ENCODE assay signal across 8 cellular contexts in the genomic region with DNA sequence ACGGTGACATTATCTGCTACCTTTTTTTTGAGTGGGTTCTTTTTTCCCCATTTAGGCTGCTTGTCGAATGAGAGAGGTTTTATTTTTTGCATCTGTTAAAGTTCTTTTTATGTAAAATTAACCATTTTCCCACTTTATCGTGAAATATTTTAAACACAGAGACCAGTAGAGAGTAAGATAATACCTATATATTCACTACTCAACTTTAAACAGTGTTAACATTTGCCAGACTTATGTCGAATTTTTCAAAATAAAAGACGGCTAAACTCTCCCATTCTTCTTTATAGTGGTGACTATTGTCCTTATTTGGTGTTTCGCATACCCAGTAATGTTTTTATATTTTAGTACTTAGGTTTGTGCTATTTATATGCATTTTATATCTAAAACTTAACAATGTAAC. TPM values are rescaled to one million over a fixed set of nuclear protein-coding genes. Genes with fewer than 3 reads are reported as not detected.
DNase-seq lines count a peak whose midpoint lies in the region; ATAC-seq, FAIRE-seq and TF ChIP-seq lines count a peak whose summit lies in the region.

No MANE protein-coding gene starts in this region.

- H3K23me2 ChIP-seq in H1 (ENCODE audit: low read depth, low read length): peaks cover 3% of the 10 kb centered on the region; the same call in 1 of the 2 replicates

- TF ChIP-seq CTCF in CD4-positive, alpha-beta T cell (IDR thresholded peaks at IDR 0.05): no peak
- TF ChIP-seq CTCF in H1 (IDR thresholded peaks at IDR 0.05; ENCODE audit: control extremely low read depth in 1 of 3, insufficient read depth in 1 of 3, low read depth in 1 of 3, low read length in 3 of 3) (no peak), neutrophil (IDR thresholded peaks at IDR 0.05) (no peak)

- no peak overlapping the region for H3K14ac ChIP-seq in H1 (ENCODE audit: insufficient read length)

- 62% methylated on average over 6 of the region's 6 CpGs; no CpG with 5 or more reads in 1 of the 2 experiments for WGBS in H1 (ENCODE audit: extremely low coverage in 1 of 2, insufficient coverage in 1 of 2, insufficient read length in 1 of 2, insufficient replicate concordance in 2 of 2, low coverage in 1 of 2, low lambda C conversion rate in 2 of 2, missing lambda C conversion rate in 1 of 2), 2 experiments

- no peak overlapping the region for H2AFZ ChIP-seq in H1 (ENCODE audit: low read length)

- H2AK5ac ChIP-seq in H1 (ENCODE audit: low read depth, low read length): no peak overlapping the region

- H3K9ac ChIP-seq in NT2/D1 (ENCODE audit: insufficient read length, low read depth) (peak overlapping the region; percentile 79), H1 (replicated peaks in 1 of 4; ENCODE audit: extremely low read depth in 1 of 4, low read depth in 3 of 4, low read length in 3 of 4) (peak overlapping the region in 2 of 4 experiments; percentile 55 to 91; a peak in 4 of 7 replicates)

- POLR2A ChIA-PET in CD4-positive, alpha-beta T cell (lab: Charles Lee): no interaction called here
- POLR2A ChIA-PET in H1 (lab: Charles Lee; ENCODE audit: partially characterized antibody): no interaction called here

- no peak overlapping the region for H4K91ac ChIP-seq in H1 (replicated peaks; ENCODE audit: insufficient read length, low read length)

- H2BK120ac ChIP-seq in H1 (replicated peaks; ENCODE audit: low read depth, low read length): no peak overlapping the region

- no peak overlapping the region for H3K4ac ChIP-seq in H1 (replicated peaks; ENCODE audit: insufficient read length, low read depth, low read length)

- H3K4me3 ChIP-seq in NT2/D1 (ENCODE audit: insufficient read length, low read depth) (peak overlapping the region; percentile 82), H1 (ENCODE audit: extremely low read depth in 1 of 4, insufficient read depth in 2 of 4, low read depth in 3 of 4, low read length in 4 of 4) (peak overlapping the region; percentile 76 to 100 (median 90)), neutrophil (ENCODE audit: low read depth in 1 of 2, low read length in 1 of 2) (peak overlapping the region; percentile 75 to 98)

- H3K27me3 ChIP-seq in CD4-positive, alpha-beta T cell (ENCODE audit: control insufficient read depth, insufficient read depth, low read length): no peaks in the 10 kb centered on the region
- H3K27me3 ChIP-seq in NT2/D1 (ENCODE audit: insufficient read depth, insufficient read length) (no peaks in the 10 kb centered on the region), H1 (replicated peaks in 1 of 4; ENCODE audit: control insufficient read depth in 3 of 4, extremely low read depth in 1 of 4, insufficient read depth in 3 of 4, low read length in 3 of 4) (no peaks in the 10 kb centered on the region), neutrophil (no peaks in the 10 kb centered on the region)

- no peak for ATAC-seq in CD4-positive, alpha-beta T cell (ENCODE audit: poor library complexity)

- peaks cover 4% of the 10 kb centered on the region for H3K79me1 ChIP-seq in H1 (ENCODE audit: low read depth, low read length)

- peaks cover 0 to 49% of the 10 kb centered on the region in 2 experiments; a peak in 2 of 4 replicates for H3K79me2 ChIP-seq in H1 (ENCODE audit: control insufficient read depth in 1 of 2, insufficient read depth in 2 of 2, low read length in 2 of 2)

- TF ChIP-seq RAD21 in H1 (IDR thresholded peaks at IDR 0.05 in 1 of 2, conservative IDR thresholded peaks at IDR 0.05 in 1 of 2; ENCODE audit: low read depth in 2 of 2, low read length in 2 of 2): no peak

- FAIRE-seq in H1 (lab: Jason Lieb, UNC): no peak

- peak overlapping the region; percentile 100 for H3K4me3 Mint-ChIP-seq in CD4-positive, alpha-beta T cell

- CTCF ChIA-PET in CD4-positive, alpha-beta T cell (lab: Charles Lee): no interaction called here
- CTCF ChIA-PET in H1 (lab: Charles Lee; ENCODE audit: partially characterized antibody): no interaction called here

- no peaks in the 10 kb centered on the region for H3K9me3 ChIP-seq in CD4-positive, alpha-beta T cell (ENCODE audit: control insufficient read depth, low read length)
- H3K9me3 ChIP-seq in NT2/D1 (ENCODE audit: insufficient read depth, low read length) (no peaks in the 10 kb centered on the region; the same call in 1 of the 2 replicates), H1 (ENCODE audit: insufficient read depth in 2 of 2, low read depth in 1 of 2, low read length in 1 of 2) (no peaks in the 10 kb centered on the region), neutrophil (no peaks in the 10 kb centered on the region)

- no peaks in the 10 kb centered on the region for H4K20me1 ChIP-seq in H1 (replicated peaks in 1 of 2; ENCODE audit: control insufficient read depth in 1 of 2, insufficient read depth in 2 of 2, low read length in 2 of 2)

- TF ChIP-seq EP300 in H1 (IDR thresholded peaks at IDR 0.05; ENCODE audit: borderline replicate concordance in 1 of 2, low read depth in 2 of 2, low read length in 2 of 2): no peak

- no peak overlapping the region for H2BK15ac ChIP-seq in H1 (ENCODE audit: low read length)

- peaks cover 41% of the 10 kb centered on the region for H3K36me3 Mint-ChIP-seq in CD4-positive, alpha-beta T cell (ENCODE audit: low read depth)

- H3K18ac ChIP-seq in H1 (ENCODE audit: extremely low read depth, low read length): no peak overlapping the region

- H4K5ac ChIP-seq in H1 (ENCODE audit: insufficient read length, low read depth, low read length): no peak overlapping the region

- H3K4me1 Mint-ChIP-seq in CD4-positive, alpha-beta T cell (ENCODE audit: low read depth): peaks cover 58% of the 10 kb centered on the region

- no peaks in the 10 kb centered on the region for H3K27me3 Mint-ChIP-seq in CD4-positive, alpha-beta T cell

- H2BK20ac ChIP-seq in H1 (ENCODE audit: low read length): no peak overlapping the region

- H3K27ac ChIP-seq in CD4-positive, alpha-beta T cell (ENCODE audit: low read depth, low read length): peak overlapping the region; percentile 85
- H3K27ac ChIP-seq in H1 (ENCODE audit: low read depth, low read length) (no peak overlapping the region), neutrophil (peak overlapping the region; percentile 85)

- H3K27ac Mint-ChIP-seq in CD4-positive, alpha-beta T cell: peak overlapping the region; percentile 89

- no peak for DNase-seq in CD4-positive, alpha-beta T cell
- no peak for DNase-seq in NT2/D1 (ENCODE audit: low read depth, low spot score)
- no peak for DNase-seq in H1 (ENCODE audit: low read depth in 1 of 2, low spot score in 2 of 2)
- no peak for DNase-seq in MV-4-11 (lab: John Stamatoyannopoulos, UW)
- DNase-seq in iPS-NIHi7 (ENCODE audit: extremely low spot score): no peak
- DNase-seq in GDM1 (lab: John Stamatoyannopoulos, UW): no peak
- no peak for DNase-seq in NOMO-1 treated with DMSO at 0.1 percent for 48 hours (lab: John Stamatoyannopoulos, UW; ENCODE audit: unreplicated experiment)

- no peak overlapping the region for H2BK5ac ChIP-seq in H1 (ENCODE audit: low read depth, low read length)

- H3K56ac ChIP-seq in H1 (replicated peaks; ENCODE audit: insufficient read length, low read depth, low read length): no peak overlapping the region

- no peak for TF ChIP-seq POLR2A in H1 (IDR thresholded peaks at IDR 0.05; ENCODE audit: control extremely low read depth in 1 of 2, low read depth in 2 of 2, low read length in 2 of 2)

- H3K9me3 Mint-ChIP-seq in CD4-positive, alpha-beta T cell: no peaks in the 10 kb centered on the region

- no peak overlapping the region for H2BK12ac ChIP-seq in H1 (ENCODE audit: low read depth, low read length)

- H3K23ac ChIP-seq in H1 (ENCODE audit: insufficient read length): no peak overlapping the region

- H3K4me2 ChIP-seq in H1 (ENCODE audit: insufficient read depth in 1 of 2, low read depth in 2 of 2, low read length in 2 of 2): peak overlapping the region; percentile 65 to 74

- H3K4me1 ChIP-seq in NT2/D1 (ENCODE audit: insufficient read depth, insufficient read length) (no peaks in the 10 kb centered on the region), H1 (replicated peaks in 1 of 4; ENCODE audit: control insufficient read depth in 3 of 4, insufficient read depth in 4 of 4, low read length in 3 of 4) (peaks cover 0 to 3% (median 0%) of the 10 kb centered on the region in 4 experiments; a peak in 1 of 7 replicates), neutrophil (ENCODE audit: control insufficient read depth in 1 of 2, insufficient read depth in 1 of 2, low read depth in 1 of 2, low read length in 1 of 2) (peaks cover 28 to 35% of the 10 kb centered on the region in 2 experiments)

- peaks cover 14% of the 10 kb centered on the region for H3K36me3 ChIP-seq in NT2/D1 (ENCODE audit: insufficient read depth, insufficient read length, low read length)
- H3K36me3 ChIP-seq in H1 (ENCODE audit: control insufficient read depth in 2 of 4, insufficient read depth in 4 of 4, low read length in 3 of 4): 0 out of 8 replicates have a peak, but pooled peaks cover 0 to 4% (median 0%) of the 10 kb centered on the region in 4 experiments
- peaks cover 8% of the 10 kb centered on the region for H3K36me3 ChIP-seq in neutrophil

- no peak overlapping the region for H4K8ac ChIP-seq in H1 (ENCODE audit: extremely low read depth, insufficient read depth, low read length)

- intact Hi-C loops in CD4-positive, alpha-beta T cell (cut with DNase I, micrococcal nuclease): loop anchor here in 1 of 2 experiments (2.0 to 10.0 kb wide), 4 partner anchors 49 to 160 kb away; a partner anchor contains a TSS

RNA-seq across cellular contexts. Expression of a gene that starts 0.7 kb away (rescaled TPM):
- total RNA-seq in CD4-positive, alpha-beta T cell: 1 to 10 TPM; 2.0 to 2.6 TPM
- 2.2 and 3.1 TPM in 2 replicates for total RNA-seq in H1 (2021; fragmentation: NEBNext Ultra II Directional; extraction: Animal tissue kit (Norgen Biotek cat#: 25700))
- polyA plus RNA-seq in H1 (2011; rRNA removed): 1.3 TPM in 2 replicates
- polyA plus RNA-seq in H1 (2011; cell fraction: cytosol; rRNA removed): 2.1 TPM
- polyA plus RNA-seq in H1 (2011; cell fraction: nucleus; rRNA removed): 0.93 TPM
- 1.1 to 1.9 TPM (median 1.5 TPM) in 4 replicates for polyA plus RNA-seq in H1 (2012, experiment 1 of 2)
- 0.33 TPM for polyA plus RNA-seq in H1 (2012, experiment 2 of 2)
- 1.8 TPM for polyA plus RNA-seq in H1 (2013, experiment 1 of 2)
- 1.5 TPM for polyA plus RNA-seq in H1 (2013, experiment 2 of 2)
- 2.8 and 2.9 TPM in 2 replicates for polyA minus RNA-seq in H1 (2011; rRNA and poly(A)+ RNA removed)
- 1.2 TPM for polyA minus RNA-seq in H1 (2011; cell fraction: cytosol; rRNA and poly(A)+ RNA removed)
- polyA minus RNA-seq in H1 (2011; cell fraction: nucleus; rRNA and poly(A)+ RNA removed): 4.0 TPM

RNA-seq across cellular contexts. Expression of a gene that starts 1.3 kb away (rescaled TPM):
- 10 to 100 TPM in 1 of 2 experiments, 1 to 10 TPM in 1; 8.6 to 12.2 TPM for total RNA-seq in CD4-positive, alpha-beta T cell
- 21.8 and 22.3 TPM in 2 replicates for total RNA-seq in H1 (2021; fragmentation: NEBNext Ultra II Directional; extraction: Animal tissue kit (Norgen Biotek cat#: 25700))
- 12.1 and 16.8 TPM in 2 replicates for polyA plus RNA-seq in H1 (2011; rRNA removed)
- 13.6 TPM for polyA plus RNA-seq in H1 (2011; cell fraction: cytosol; rRNA removed)
- polyA plus RNA-seq in H1 (2011; cell fraction: nucleus; rRNA removed): 8.3 TPM
- 9.9 to 15.4 TPM (median 11.7 TPM) in 4 replicates for polyA plus RNA-seq in H1 (2012, experiment 1 of 2)
- polyA plus RNA-seq in H1 (2012, experiment 2 of 2): 3.4 TPM
- 10.8 TPM for polyA plus RNA-seq in H1 (2013, experiment 1 of 2)
- polyA plus RNA-seq in H1 (2013, experiment 2 of 2): 11.7 TPM
- polyA minus RNA-seq in H1 (2011; rRNA and poly(A)+ RNA removed): 33.0 and 42.1 TPM in 2 replicates
- polyA minus RNA-seq in H1 (2011; cell fraction: cytosol; rRNA and poly(A)+ RNA removed): 14.8 TPM
- 30.5 TPM for polyA minus RNA-seq in H1 (2011; cell fraction: nucleus; rRNA and poly(A)+ RNA removed)

RNA-seq across cellular contexts. Expression of a gene that starts 46.9 kb away (rescaled TPM):
- 1 to 10 TPM; 1.1 to 1.3 TPM for total RNA-seq in CD4-positive, alpha-beta T cell
- total RNA-seq in H1 (2021; fragmentation: NEBNext Ultra II Directional; extraction: Animal tissue kit (Norgen Biotek cat#: 25700)): 12.0 and 12.1 TPM in 2 replicates
- 3.4 and 3.5 TPM in 2 replicates for polyA plus RNA-seq in H1 (2011; rRNA removed)
- polyA plus RNA-seq in H1 (2011; cell fraction: cytosol; rRNA removed): 5.1 TPM
- 3.9 TPM for polyA plus RNA-seq in H1 (2011; cell fraction: nucleus; rRNA removed)
- polyA plus RNA-seq in H1 (2012, experiment 1 of 2): 4.6 to 8.8 TPM (median 6.2 TPM) in 4 replicates
- 1.7 TPM for polyA plus RNA-seq in H1 (2012, experiment 2 of 2)
- 8.1 TPM for polyA plus RNA-seq in H1 (2013, experiment 1 of 2)
- 7.9 TPM for polyA plus RNA-seq in H1 (2013, experiment 2 of 2)
- polyA minus RNA-seq in H1 (2011; rRNA and poly(A)+ RNA removed): 4.3 and 6.1 TPM in 2 replicates
- 5.2 TPM for polyA minus RNA-seq in H1 (2011; cell fraction: cytosol; rRNA and poly(A)+ RNA removed)
- 13.1 TPM for polyA minus RNA-seq in H1 (2011; cell fraction: nucleus; rRNA and poly(A)+ RNA removed)
